ENCODE assay signal across 8 cellular contexts in genomic region chr4:101020956-101021355, GRCh38.
DNase-seq lines count a peak whose midpoint lies in the region; ATAC-seq lines count a peak whose summit lies in the region.

No MANE protein-coding gene starts in this region.

- no peaks in the 10 kb centered on the region for H3K36me3 ChIP-seq in HUES64 (ENCODE audit: insufficient read depth, low read length)

- peak; percentile 69 for ATAC-seq in GM18502 (IDR thresholded peaks at IDR 0.05; ENCODE audit: poor library complexity, unreplicated experiment)
- peak; percentile 53 for ATAC-seq in GM21737 (IDR thresholded peaks at IDR 0.05; ENCODE audit: unreplicated experiment)
- peak; percentile 81 to 85 for ATAC-seq in natural killer cell treated with Interleukin-12 subunit alpha and Interleukin-12 subunit beta and Interleukin-15 and Interleukin-18, amount 100 ng/mL, for 72 hours

- H3K4me1 Mint-ChIP-seq in natural killer cell treated with Interleukin-12 subunit alpha and Interleukin-12 subunit beta and Interleukin-15 and Interleukin-18, amount 100 ng/mL, for 72 hours (ENCODE audit: low read depth in 2 of 2): peaks cover 58 to 69% of the 10 kb centered on the region in 2 donors

- no peaks in the 10 kb centered on the region for H3K27me3 ChIP-seq in HUES64 (ENCODE audit: insufficient read depth, low read length)

- DNase-seq in amniotic epithelial cell (ENCODE audit: low read depth): peak; percentile 85
- no peak for DNase-seq in natural killer cell treated with Interleukin-12 subunit alpha and Interleukin-12 subunit beta and Interleukin-15 and Interleukin-18, amount 100 ng/mL, for 72 hours (ENCODE audit: low spot score)
- DNase-seq in GM19238 (ENCODE audit: insufficient read length, low spot score): no peak
- no peak for DNase-seq in NCI-H524 treated with DMSO at 0.1 percent for 48 hours (lab: John Stamatoyannopoulos, UW)
- no peak for DNase-seq in activated CD4-positive, alpha-beta T cell treated with anti-CD3 and anti-CD28 coated beads for 1 hour

- H3K4me3 ChIP-seq in HUES64 (ENCODE audit: low read length): no peak overlapping the region

- H3K9ac ChIP-seq in HUES64 (ENCODE audit: low read depth, low read length): no peak overlapping the region

- no peaks in the 10 kb centered on the region for H3K9me3 ChIP-seq in HUES64 (ENCODE audit: insufficient read depth, low read depth, low read length)

- H3K27ac Mint-ChIP-seq in natural killer cell treated with Interleukin-12 subunit alpha and Interleukin-12 subunit beta and Interleukin-15 and Interleukin-18, amount 100 ng/mL, for 72 hours: peak overlapping the region; percentile 83 to 92

- peaks cover 33% of the 10 kb centered on the region for H3K4me1 ChIP-seq in HUES64 (ENCODE audit: insufficient read depth, low read length)

- H3K27me3 Mint-ChIP-seq in natural killer cell treated with Interleukin-12 subunit alpha and Interleukin-12 subunit beta and Interleukin-15 and Interleukin-18, amount 100 ng/mL, for 72 hours: no peaks in the 10 kb centered on the region

- H3K9me3 Mint-ChIP-seq in natural killer cell treated with Interleukin-12 subunit alpha and Interleukin-12 subunit beta and Interleukin-15 and Interleukin-18, amount 100 ng/mL, for 72 hours: no peaks in the 10 kb centered on the region

- peak overlapping the region; percentile 56; the same call in 1 of the 2 replicates for H3K27ac ChIP-seq in HUES64 (ENCODE audit: low read depth, low read length)

- peak overlapping the region; percentile 62 for H3K4me3 Mint-ChIP-seq in natural killer cell treated with Interleukin-12 subunit alpha and Interleukin-12 subunit beta and Interleukin-15 and Interleukin-18, amount 100 ng/mL, for 72 hours

- WGBS in HUES64: 84% methylated on average over 4 of the region's 4 CpGs

- H3K36me3 Mint-ChIP-seq in natural killer cell treated with Interleukin-12 subunit alpha and Interleukin-12 subunit beta and Interleukin-15 and Interleukin-18, amount 100 ng/mL, for 72 hours: peaks cover 18% of the 10 kb centered on the region
